28 cellular contexts compared by ENCODE assay signal in genomic region chr13:49967456-49967855, GRCh38.
"Had no signal": no experiment of that assay in that cellular context is flagged by ENCODE, and none has a peak within 500 bp of the region (broad histone marks: within the 10 kb centered on the region; RNA-seq: fewer than 3 reads in every experiment).

No MANE protein-coding gene starts in this region.

- H3K9me3 ChIP-seq: colonic mucosa, gastrocnemius medialis had no signal

- H3K27ac ChIP-seq: colonic mucosa, coronary artery, dorsolateral prefrontal cortex, epithelial cell of prostate, esophagus muscularis mucosa, esophagus squamous epithelium, foreskin keratinocyte, gastrocnemius medialis, gastroesophageal sphincter, heart left ventricle, heart right ventricle had no signal

- DNase-seq: colonic mucosa; cortex of kidney; dermis blood vessel endothelial cell; dorsolateral prefrontal cortex; effector CD4-positive, alpha-beta T cell; effector CD8-positive, alpha-beta T cell; effector memory CD4-positive, alpha-beta T cell; effector memory CD8-positive, alpha-beta T cell; endodermal cell; erythroblast; esophagus squamous epithelium; foreskin fibroblast; foreskin keratinocyte; foreskin melanocyte; gastrocnemius medialis; glutamatergic neuron; head of caudate nucleus; heart left ventricle; heart right ventricle had no signal

- H3K4me1 ChIP-seq: colonic mucosa, esophagus muscularis mucosa, esophagus squamous epithelium, foreskin keratinocyte, gastrocnemius medialis, gastroesophageal sphincter, heart left ventricle, heart right ventricle had no signal

- ATAC-seq: effector memory CD8-positive, alpha-beta T cell; esophagus mucosa; foreskin keratinocyte; gastrocnemius medialis; gastroesophageal sphincter; heart left ventricle; heart right ventricle had no signal

- H3K4me3 ChIP-seq: colonic mucosa, coronary artery, dorsolateral prefrontal cortex, esophagus muscularis mucosa, esophagus squamous epithelium, gastrocnemius medialis, gastroesophageal sphincter, heart left ventricle, heart right ventricle had no signal

- H3K36me3 ChIP-seq: colonic mucosa, esophagus muscularis mucosa, esophagus squamous epithelium, gastroesophageal sphincter had no signal

- FAIRE-seq: colon, endometrium, endothelial cell of umbilical vein, frontal cortex had no signal
